ENCODE assay signal across 21 cellular contexts in genomic region chr5:99089822-99090549, GRCh38.
DNase-seq lines count a peak whose midpoint lies in the region; ATAC-seq, FAIRE-seq and TF ChIP-seq lines count a peak whose summit lies in the region.
"Had no signal": no experiment of that assay in that cellular context is flagged by ENCODE, and none has a peak within 500 bp of the region (broad histone marks: within the 10 kb centered on the region; RNA-seq: fewer than 3 reads in every experiment).

No MANE protein-coding gene starts in this region.

- DNase-seq in OCI-M1 (lab: John Stamatoyannopoulos, UW): peak; percentile 22
- DNase-seq in H1 (ENCODE audit: low read depth in 1 of 2, low spot score in 2 of 2): no peak
- DNase-seq in foreskin keratinocyte: no peak
- no peak for DNase-seq in activated naive CD4-positive, alpha-beta T cell treated with anti-CD3 and anti-CD28 coated beads, Interleukin-2, amount 50 U/mL, for 16 hours
- no peak for DNase-seq in RKO (ENCODE audit: low spot score)
- DNase-seq in NCI-H345 treated with DMSO at 0.1 percent for 48 hours (lab: John Stamatoyannopoulos, UW; ENCODE audit: unreplicated experiment): no peak
- DNase-seq: BE2C; CD8-positive, alpha-beta T cell; COR-L47; DMS153; DMS79 treated with DMSO at 0.1 percent for 48 hours; EL; H9; HFFc6 had no signal

- H3K27ac ChIP-seq in HEK293 (ENCODE audit: extremely low read depth, low read depth, low read length) (no peak overlapping the region), H1 (ENCODE audit: low read depth, low read length) (no peak overlapping the region), foreskin keratinocyte (no peak overlapping the region)
- H3K27ac ChIP-seq: C4-2B, HL-60 had no signal

- H3K79me2 ChIP-seq in H1 (ENCODE audit: control insufficient read depth in 1 of 2, insufficient read depth in 2 of 2, low read length in 2 of 2): no peaks in the 10 kb centered on the region

- H2BK12ac ChIP-seq in H1 (ENCODE audit: low read depth, low read length): no peak overlapping the region

- H2BK5ac ChIP-seq in H1 (ENCODE audit: low read depth, low read length): no peak overlapping the region

- no peak overlapping the region for H3K23ac ChIP-seq in H1 (ENCODE audit: insufficient read length)

- H4K5ac ChIP-seq in H1 (ENCODE audit: insufficient read length, low read depth, low read length): no peak overlapping the region

- H3K27me3 ChIP-seq in H1 (replicated peaks in 1 of 4; ENCODE audit: control insufficient read depth in 3 of 4, extremely low read depth in 1 of 4, insufficient read depth in 3 of 4, low read length in 3 of 4) (peaks cover 0 to 1% (median 0%) of the 10 kb centered on the region in 4 experiments; a peak in 1 of 7 replicates), foreskin keratinocyte (no peaks in the 10 kb centered on the region)
- H3K27me3 ChIP-seq: BE2C had no signal

- no peak for FAIRE-seq in H1 (lab: Jason Lieb, UNC)
- FAIRE-seq: A204.1, D721Med, GM12891 had no signal

- no peak overlapping the region for H3K14ac ChIP-seq in H1 (ENCODE audit: insufficient read length)

- no peak overlapping the region for H2AK5ac ChIP-seq in H1 (ENCODE audit: low read depth, low read length)

- no peak overlapping the region for H2AFZ ChIP-seq in H1 (ENCODE audit: low read length)
- H2AFZ ChIP-seq: GM23338 had no signal

- ATAC-seq in foreskin keratinocyte: peak; percentile 40
- ATAC-seq: CD8-positive, alpha-beta T cell; GM23338 had no signal

- no peak overlapping the region for H3K4me3 ChIP-seq in HEK293 (ENCODE audit: low read depth, low read length)
- H3K4me3 ChIP-seq in H1 (ENCODE audit: extremely low read depth in 1 of 4, insufficient read depth in 2 of 4, low read depth in 3 of 4, low read length in 4 of 4): no peak overlapping the region
- H3K4me3 ChIP-seq: GM23338 had no signal

- no peak for TF ChIP-seq RAD21 in H1 (IDR thresholded peaks at IDR 0.05 in 1 of 2, conservative IDR thresholded peaks at IDR 0.05 in 1 of 2; ENCODE audit: low read depth in 2 of 2, low read length in 2 of 2)

- H3K79me1 ChIP-seq in H1 (ENCODE audit: low read depth, low read length): no peaks in the 10 kb centered on the region

- no peak overlapping the region for H3K4me2 ChIP-seq in H1 (ENCODE audit: insufficient read depth in 1 of 2, low read depth in 2 of 2, low read length in 2 of 2)
- H3K4me2 ChIP-seq: GM23338 had no signal

- no peak overlapping the region for H3K18ac ChIP-seq in H1 (ENCODE audit: extremely low read depth, low read length)

- WGBS in H1 (ENCODE audit: extremely low coverage in 1 of 2, insufficient coverage in 1 of 2, insufficient read length in 1 of 2, insufficient replicate concordance in 2 of 2, low coverage in 1 of 2, low lambda C conversion rate in 2 of 2, missing lambda C conversion rate in 1 of 2), 2 experiments: 88% methylated on average over 2 of the region's 2 CpGs; no CpG with 5 or more reads in 1 of the 2 experiments

- H4K8ac ChIP-seq in H1 (ENCODE audit: extremely low read depth, insufficient read depth, low read length): no peak overlapping the region

- CTCF ChIA-PET in HEK293 (lab: Yijun Ruan, JAX): no interaction called here
- CTCF ChIA-PET in H1 (lab: Charles Lee; ENCODE audit: partially characterized antibody): no interaction called here

- TF ChIP-seq EP300 in H1 (IDR thresholded peaks at IDR 0.05; ENCODE audit: borderline replicate concordance in 1 of 2, low read depth in 2 of 2, low read length in 2 of 2): no peak

- H3K4me1 ChIP-seq in HEK293 (ENCODE audit: control insufficient read depth, insufficient read depth, low read length): no peaks in the 10 kb centered on the region
- H3K4me1 ChIP-seq in H1 (replicated peaks in 1 of 4; ENCODE audit: control insufficient read depth in 3 of 4, insufficient read depth in 4 of 4, low read length in 3 of 4): no peaks in the 10 kb centered on the region
- no peaks in the 10 kb centered on the region for H3K4me1 ChIP-seq in foreskin keratinocyte

- no peaks in the 10 kb centered on the region for H3K23me2 ChIP-seq in H1 (ENCODE audit: low read depth, low read length)

- no peaks in the 10 kb centered on the region for H4K20me1 ChIP-seq in H1 (replicated peaks in 1 of 2; ENCODE audit: control insufficient read depth in 1 of 2, insufficient read depth in 2 of 2, low read length in 2 of 2)

- no peak overlapping the region for H2BK20ac ChIP-seq in H1 (ENCODE audit: low read length)

- no peak overlapping the region for H3K56ac ChIP-seq in H1 (replicated peaks; ENCODE audit: insufficient read length, low read depth, low read length)

- no peak for TF ChIP-seq POLR2A in H1 (IDR thresholded peaks at IDR 0.05; ENCODE audit: control extremely low read depth in 1 of 2, low read depth in 2 of 2, low read length in 2 of 2)

- no peak overlapping the region for H3K9ac ChIP-seq in H1 (replicated peaks in 1 of 4; ENCODE audit: extremely low read depth in 1 of 4, low read depth in 3 of 4, low read length in 3 of 4)

- POLR2A ChIA-PET in HEK293 (lab: Yijun Ruan, JAX): no interaction called here
- POLR2A ChIA-PET in H1 (lab: Charles Lee; ENCODE audit: partially characterized antibody): no interaction called here

- no peak overlapping the region for H4K91ac ChIP-seq in H1 (replicated peaks; ENCODE audit: insufficient read length, low read length)

- H3K9me3 ChIP-seq in HEK293 (ENCODE audit: control insufficient read depth, insufficient read depth, low read depth, low read length) (no peaks in the 10 kb centered on the region), H1 (ENCODE audit: insufficient read depth in 2 of 2, low read depth in 1 of 2, low read length in 1 of 2) (peaks cover 4 to 5% of the 10 kb centered on the region in 2 experiments; a peak in 3 of 4 replicates)
- H3K9me3 ChIP-seq: BE2C had no signal

- H2BK120ac ChIP-seq in H1 (replicated peaks; ENCODE audit: low read depth, low read length): no peak overlapping the region

- TF ChIP-seq CTCF in HEK293 (tag by site-specific recombination; IDR thresholded peaks at IDR 0.05) (no peak), H1 (IDR thresholded peaks at IDR 0.05; ENCODE audit: control extremely low read depth in 1 of 3, insufficient read depth in 1 of 3, low read depth in 1 of 3, low read length in 3 of 3) (no peak), foreskin keratinocyte (conservative IDR thresholded peaks at IDR 0.05) (no peak)

- H3K4ac ChIP-seq in H1 (replicated peaks; ENCODE audit: insufficient read length, low read depth, low read length): no peak overlapping the region

- H3K36me3 ChIP-seq in HEK293 (ENCODE audit: control insufficient read depth in 2 of 2, insufficient read depth in 1 of 2, low read length in 2 of 2): no peaks in the 10 kb centered on the region
- no peaks in the 10 kb centered on the region for H3K36me3 ChIP-seq in H1 (ENCODE audit: control insufficient read depth in 2 of 4, insufficient read depth in 4 of 4, low read length in 3 of 4)
- H3K36me3 ChIP-seq: BE2C had no signal

- no peak overlapping the region for H2BK15ac ChIP-seq in H1 (ENCODE audit: low read length)

TF ChIP-seq in HEK293, 187 proteins besides CTCF, POLR2A, EP300 and RAD21:
- TF ChIP-seq ZNF416 (tag by site-specific recombination; IDR thresholded peaks at IDR 0.05): peak; percentile 72; the same call in 1 of the 2 replicates
- no peak for TF ChIP-seq ZBTB6 (tag by site-specific recombination; IDR thresholded peaks at IDR 0.05)

TF ChIP-seq in H1, 55 proteins besides CTCF, POLR2A, EP300 and RAD21:
- TF ChIP-seq KDM1A (IDR thresholded peaks at IDR 0.05; ENCODE audit: borderline replicate concordance, low read length) (0 out of 2 replicates have a peak, but pooled peaks have one; percentile 21), TEAD4 (IDR thresholded peaks at IDR 0.05; ENCODE audit: low read depth, low read length) (no peak)
